In genomic region chr13:45299194-45299593, GRCh38 we compare ENCODE assay signal across 18 cellular contexts. TPM values are rescaled to one million over a fixed set of nuclear protein-coding genes. Genes with fewer than 3 reads are reported as not detected.
A peak's percentile ranks its signal among the peaks of the same experiment; 100 is the strongest.
DNase-seq lines count a peak whose midpoint lies in the region; ATAC-seq and TF ChIP-seq lines count a peak whose summit lies in the region.
"Had no signal": no experiment of that assay in that cellular context is flagged by ENCODE, and none has a peak within 500 bp of the region (broad histone marks: within the 10 kb centered on the region; RNA-seq: fewer than 3 reads in every experiment).

No MANE protein-coding gene starts in this region.

- TF ChIP-seq CTCF in astrocyte of the spinal cord (IDR thresholded peaks at IDR 0.05; ENCODE audit: low read depth, low read length), result no peak

- DNase-seq in Daoy (ENCODE audit: low read depth) (peak; percentile 6), LHCN-M2 (ENCODE audit: low read depth) (peak; percentile 19), astrocyte of the spinal cord (ENCODE audit: low read depth, low spot score) (peak; percentile 30), immature natural killer cell (no peak), DMS153 treated with DMSO at 0.1 percent for 48 hours (lab: John Stamatoyannopoulos, UW; ENCODE audit: unreplicated experiment) (no peak), NCI-H128 (lab: John Stamatoyannopoulos, UW; ENCODE audit: unreplicated experiment) (no peak)
- DNase-seq: activated CD8-positive, alpha-beta T cell treated with anti-CD3 and anti-CD28 coated beads for 36 hours; activated T-cell treated with anti-CD3 and anti-CD28 coated beads, Interleukin-2, amount 50 U/mL, for 72 hours; BE2C; heart left ventricle; NCI-H1930; nephron progenitor cell; stimulated activated CD4-positive, alpha-beta T cell treated with anti-CD3 and anti-CD28 coated beads, Interleukin-12 subunit alpha, Interleukin-12 subunit beta, amount 100 ng/mL, for 4 hours; T-cell had no signal

- H3K4me1 Mint-ChIP-seq in immature natural killer cell, result peaks cover 44 to 54% of the 10 kb centered on the region in 2 donors

- ATAC-seq in HG02588 (IDR thresholded peaks at IDR 0.05; ENCODE audit: unreplicated experiment), result no peak
- ATAC-seq: activated CD8-positive, alpha-beta T cell treated with anti-CD3 and anti-CD28 coated beads for 36 hours; activated T-cell treated with anti-CD3 and anti-CD28 coated beads, Interleukin-2, amount 50 U/mL, for 72 hours; esophagus mucosa; T-cell had no signal

- H3K27me3 Mint-ChIP-seq in immature natural killer cell (ENCODE audit: low read depth in 3 of 3), result peaks cover 6 to 8% (median 8%) of the 10 kb centered on the region in 3 donors

- in situ Hi-C loops in astrocyte of the spinal cord (cut with HindIII; ENCODE audit: low sequenced_read_pairs), result no loop called here

- no peak overlapping the region for H3K4me3 ChIP-seq in astrocyte of the spinal cord (ENCODE audit: low read depth, low read length)
- H3K4me3 ChIP-seq: heart left ventricle had no signal

- H3K36me3 Mint-ChIP-seq in immature natural killer cell, result no peaks in the 10 kb centered on the region
- H3K36me3 Mint-ChIP-seq: T-cell had no signal

- H3K4me3 Mint-ChIP-seq in immature natural killer cell, result peak overlapping the region in 1 of 5 donors; percentile 43
- H3K4me3 Mint-ChIP-seq: activated CD8-positive, alpha-beta T cell treated with anti-CD3 and anti-CD28 coated beads for 36 hours; activated naive CD8-positive, alpha-beta T cell; activated T-cell treated with anti-CD3 and anti-CD28 coated beads, Interleukin-2, amount 50 U/mL, for 72 hours; memory B cell; nephron progenitor cell had no signal

- no peaks in the 10 kb centered on the region for H3K9me3 Mint-ChIP-seq in immature natural killer cell
- H3K9me3 Mint-ChIP-seq: activated CD8-positive, alpha-beta T cell treated with anti-CD3 and anti-CD28 coated beads for 36 hours; activated T-cell treated with anti-CD3 and anti-CD28 coated beads, Interleukin-2, amount 50 U/mL, for 72 hours; memory B cell; nephron progenitor cell; T-cell had no signal

- peak overlapping the region in 5 of 6 donors; percentile 46 to 75 (median 59) for H3K27ac Mint-ChIP-seq in immature natural killer cell
- H3K27ac Mint-ChIP-seq: activated CD8-positive, alpha-beta T cell treated with anti-CD3 and anti-CD28 coated beads for 36 hours; activated T-cell treated with anti-CD3 and anti-CD28 coated beads, Interleukin-2, amount 50 U/mL, for 72 hours had no signal

RNA-seq across cellular contexts. Expression of gene TPT1, which starts 41.8 kb away (rescaled TPM):
- 1,431 and 1,984 TPM in 2 replicates for total RNA-seq in Daoy (2014; rRNA removed; shearing (Covaris generic))
- total RNA-seq in LHCN-M2 (2014; rRNA removed), result 1,773 and 1,961 TPM in 2 replicates
- polyA plus RNA-seq in LHCN-M2 (2012), result 3,733 TPM
- polyA plus RNA-seq in immature natural killer cell, result 1,000 to 10,000 TPM; 1,111 to 3,245 (median 1,774) TPM

Comparison
In these comparisons a context has a peak if more than half of its experiments do, and no peak if none do; other contexts are left out.
1. DNase-seq: peak in Daoy (single experiment), LHCN-M2 (single experiment) and astrocyte of the spinal cord (single experiment); none in immature natural killer cell (0 of 3), DMS153 treated with DMSO at 0.1 percent for 48 hours (single experiment) and NCI-H128 (single experiment).